11 cellular contexts compared by ENCODE assay signal in genomic region chr2:11540148-11540995, GRCh38. TPM values are rescaled to one million over a fixed set of nuclear protein-coding genes. Genes with fewer than 3 reads are reported as not detected.
A peak's percentile ranks its signal among the peaks of the same experiment; 100 is the strongest.
DNase-seq lines count a peak whose midpoint lies in the region; ATAC-seq, FAIRE-seq and TF ChIP-seq lines count a peak whose summit lies in the region.
"Had no signal": no experiment of that assay in that cellular context is flagged by ENCODE, and none has a peak within 500 bp of the region (broad histone marks: within the 10 kb centered on the region; RNA-seq: fewer than 3 reads in every experiment).

No MANE protein-coding gene starts in this region.

- H3K4me1 ChIP-seq in HepG2 (ENCODE audit: insufficient read depth, low read length), result peaks cover 96% of the 10 kb centered on the region
- no peaks in the 10 kb centered on the region for H3K4me1 ChIP-seq in tibial artery
- H3K4me1 ChIP-seq: adrenal gland, spleen had no signal

- POLR2A ChIA-PET in HepG2 (lab: Yijun Ruan, JAX), result interaction anchor here (0.9 to 7.4 kb wide), 12 partner anchors 9 to 75 kb away, joined by 3 to 102 read pairs (median 10); partner anchors contain the start of gene E2F6

- peaks cover 2 to 5% of the 10 kb centered on the region in 2 experiments; a peak in 2 of 5 replicates for H3K36me3 ChIP-seq in HepG2 (replicated peaks in 1 of 2; ENCODE audit: control insufficient read depth in 1 of 2, insufficient read depth in 2 of 2, low read length in 2 of 2)
- no peaks in the 10 kb centered on the region for H3K36me3 ChIP-seq in tibial artery
- H3K36me3 ChIP-seq: adrenal gland, spleen had no signal

- peak; percentile 75 for DNase-seq in NCI-H1694 (lab: John Stamatoyannopoulos, UW)
- DNase-seq in HepG2 (ENCODE audit: low spot score), result no peak
- DNase-seq in RKO (ENCODE audit: low spot score), result no peak
- DNase-seq in GF-D8 (lab: John Stamatoyannopoulos, UW), result no peak
- no peak for DNase-seq in tibial artery
- DNase-seq: KBM-7, spleen had no signal

- H3K4me3 ChIP-seq in HepG2 (replicated peaks in 1 of 3; ENCODE audit: insufficient read depth in 1 of 3, low read depth in 2 of 3, low read length in 3 of 3), result peak overlapping the region; percentile 54 to 72 (median 72)
- H3K4me3 ChIP-seq in tibial artery, result no peak overlapping the region
- H3K4me3 ChIP-seq: adrenal gland, spleen had no signal

- peak overlapping the region; percentile 93 for H3K27ac ChIP-seq in C4-2B
- peak overlapping the region; percentile 99 for H3K27ac ChIP-seq in VCaP
- peak overlapping the region; percentile 88 for H3K27ac ChIP-seq in HepG2 (ENCODE audit: extremely low read length, insufficient read depth, low read length)
- no peak overlapping the region for H3K27ac ChIP-seq in tibial artery
- H3K27ac ChIP-seq: spleen had no signal

- ATAC-seq in HepG2 (peak; percentile 14), GM21717 (IDR thresholded peaks at IDR 0.05; ENCODE audit: unreplicated experiment) (no peak)

- H4K20me1 ChIP-seq in HepG2 (ENCODE audit: insufficient read depth, low read length), result peaks cover 5% of the 10 kb centered on the region

- CTCF ChIA-PET in HepG2 (lab: Yijun Ruan, JAX; ENCODE audit: low intra/inter-chr PET ratio, low total read pairs), result no interaction called here

- WGBS in HepG2 (ENCODE audit: low lambda C conversion rate), result 3% methylated on average over 12 of the region's 12 CpGs

- H3K79me2 ChIP-seq in HepG2 (ENCODE audit: insufficient read depth, low read length), result peaks cover 86% of the 10 kb centered on the region

- TF ChIP-seq EP300 in HepG2 (IDR thresholded peaks at IDR 0.05; ENCODE audit: low read depth in 2 of 2, low read length in 2 of 2), result no peak
- no peak for TF ChIP-seq EP300 in HepG2 (CRISPR knock-in tag; IDR thresholded peaks at IDR 0.05; ENCODE audit: borderline replicate concordance)

- H2AFZ ChIP-seq in HepG2 (ENCODE audit: low read length), result no peak overlapping the region

- no peak; the same call in 1 of the 2 replicates for TF ChIP-seq RAD21 in HepG2 (CRISPR knock-in tag; IDR thresholded peaks at IDR 0.05)

- peak overlapping the region; percentile 73 for H3K9ac ChIP-seq in HepG2 (ENCODE audit: insufficient read depth, low read depth, low read length)

- no TSS peak for BruUV-seq in HepG2 (replicated peaks; lab: Mats Ljungman, UMichigan)

- FAIRE-seq in HepG2 (lab: Jason Lieb, UNC), result no peak

- peak overlapping the region; percentile 89 for H3K4me2 ChIP-seq in HepG2 (ENCODE audit: low read depth, low read length)

- TF ChIP-seq CTCF in C4-2B (conservative IDR thresholded peaks at IDR 0.05) (no peak), VCaP (conservative IDR thresholded peaks at IDR 0.05) (no peak), HepG2 (CRISPR knock-in tag; IDR thresholded peaks at IDR 0.05) (no peak), tibial artery (IDR thresholded peaks at IDR 0.05) (no peak)

- H3K9me3 ChIP-seq in HepG2 (ENCODE audit: low read length) (no peaks in the 10 kb centered on the region), tibial artery (no peaks in the 10 kb centered on the region)
- H3K9me3 ChIP-seq: adrenal gland, spleen had no signal

- H3K27me3 ChIP-seq in HepG2 (ENCODE audit: control insufficient read depth in 1 of 2, insufficient read depth in 2 of 2, low read length in 2 of 2), result no peaks in the 10 kb centered on the region
- H3K27me3 ChIP-seq in tibial artery, result peaks cover 0 to 46% of the 10 kb centered on the region in 2 donors
- H3K27me3 ChIP-seq: adrenal gland had no signal

- intact Hi-C loops in HepG2 (cut with micrococcal nuclease; ENCODE audit: unreplicated experiment) (loop anchor here (2.0 kb wide), 1 partner anchor 42 kb away; no protein-coding TSS in a partner anchor), tibial artery (cut with DNase I; ENCODE audit: low total_unique reads) (no loop called here)

- in situ Hi-C loops in HepG2 (cut with HindIII; ENCODE audit: extremely low pct_ligation_motif_present, low pct_unique_long_range_greater_than_20kb), result no loop called here

- peak in 1 of 2 experiments; percentile 28; a peak in 2 of 4 replicates for TF ChIP-seq POLR2A in HepG2 (IDR thresholded peaks at IDR 0.05; ENCODE audit: insufficient read depth in 1 of 2, low read depth in 2 of 2, low read length in 2 of 2)

TF ChIP-seq in HepG2, 621 proteins besides CTCF, POLR2A, EP300 and RAD21 (continues in another document):
- TF ChIP-seq AGO1 (IDR thresholded peaks at IDR 0.05; ENCODE audit: low read depth, low read length, poor library complexity, severe bottlenecking) (no peak), NAIF1 (CRISPR knock-in tag; IDR thresholded peaks at IDR 0.05; ENCODE audit: borderline replicate concordance) (no peak), ZSCAN12 (CRISPR knock-in tag; IDR thresholded peaks at IDR 0.05) (no peak), NFE2L1 (CRISPR knock-in tag; IDR thresholded peaks at IDR 0.05; ENCODE audit: borderline replicate concordance) (no peak), SP5 (CRISPR knock-in tag; IDR thresholded peaks at IDR 0.05; ENCODE audit: borderline replicate concordance, low read depth) (0 out of 2 replicates have a peak, but pooled peaks have one; percentile 5), KLF11 (CRISPR knock-in tag; IDR thresholded peaks at IDR 0.05) (no peak), ZNF574 (CRISPR knock-in tag; IDR thresholded peaks at IDR 0.05) (no peak), NRL (CRISPR knock-in tag; IDR thresholded peaks at IDR 0.05; ENCODE audit: borderline replicate concordance) (no peak), CREBL2 (CRISPR knock-in tag; IDR thresholded peaks at IDR 0.05; ENCODE audit: borderline replicate concordance) (no peak), ZNF333 (CRISPR knock-in tag; IDR thresholded peaks at IDR 0.05; ENCODE audit: borderline replicate concordance) (no peak)

RNA-seq across cellular contexts. Expression of gene GREB1, which starts 6.5 kb away (rescaled TPM):
- 61.2 and 64.2 TPM in 2 replicates for total RNA-seq in HepG2 (2016; rRNA removed; fragmentation: Illumina TruSeq; extraction: Trizol)
- total RNA-seq in HepG2 (2016; cell fraction: cytosol; rRNA removed; fragmentation: Illumina TruSeq; extraction: Trizol; ENCODE audit: low read depth), result 22.9 and 28.7 TPM in 2 replicates
- total RNA-seq in HepG2 (2016; cell fraction: insoluble cytoplasmic fraction; rRNA removed; fragmentation: Illumina TruSeq; extraction: Trizol), result 62.9 and 63.8 TPM in 2 replicates
- 43.0 and 57.1 TPM in 2 replicates for total RNA-seq in HepG2 (2016; cell fraction: membrane; rRNA removed; fragmentation: Illumina TruSeq; extraction: Trizol)
- total RNA-seq in HepG2 (2016; cell fraction: nucleus; rRNA removed; fragmentation: Illumina TruSeq; extraction: Trizol), result 118 and 132 TPM in 2 replicates
- 26.8 and 31.3 TPM in 2 replicates for polyA plus RNA-seq in HepG2 (2011; rRNA removed)
- 20.4 and 21.0 TPM in 2 replicates for polyA plus RNA-seq in HepG2 (2011; cell fraction: cytosol; rRNA removed)
- polyA plus RNA-seq in HepG2 (2011; cell fraction: nucleus; rRNA removed), result 110 and 130 TPM in 2 replicates
- polyA plus RNA-seq in HepG2 (2012), result 47.0 and 84.0 TPM in 2 replicates
- polyA plus RNA-seq in HepG2 (2016; cell fraction: cytosol; fragmentation: Illumina TruSeq; extraction: Trizol; ENCODE audit: low read depth), result 10.7 and 14.3 TPM in 2 replicates
- 38.8 and 51.0 TPM in 2 replicates for polyA plus RNA-seq in HepG2 (2016; cell fraction: insoluble cytoplasmic fraction; fragmentation: Illumina TruSeq; extraction: Trizol; ENCODE audit: low read depth)
- 17.8 and 18.3 TPM in 2 replicates for polyA plus RNA-seq in HepG2 (2016; cell fraction: membrane; fragmentation: Illumina TruSeq; extraction: Trizol; ENCODE audit: low read depth)
- 158 and 174 TPM in 2 replicates for polyA plus RNA-seq in HepG2 (2016; cell fraction: nucleus; fragmentation: Illumina TruSeq; extraction: Trizol; ENCODE audit: insufficient read depth, low read depth)
- polyA minus RNA-seq in HepG2 (2011; rRNA and poly(A)+ RNA removed; ENCODE audit: low replicate concordance), result 1.5 and 97.9 TPM in 2 replicates
- polyA minus RNA-seq in HepG2 (2011; cell fraction: cytosol; rRNA and poly(A)+ RNA removed), result 60.3 and 64.2 TPM in 2 replicates
- polyA minus RNA-seq in HepG2 (2011; cell fraction: nucleus; rRNA and poly(A)+ RNA removed), result 142 and 160 TPM in 2 replicates

Comparison
In these comparisons a context has a peak if more than half of its experiments do, and no peak if none do; other contexts are left out.
1. H3K27ac ChIP-seq: peak in C4-2B (single experiment), VCaP (single experiment) and HepG2 (single experiment); none in tibial artery (0 of 2).
2. H3K4me3 ChIP-seq: peak in HepG2 (3 of 3); none in tibial artery (0 of 2).